Comparison of ENCODE assay signal across 15 cellular contexts in genomic region chr10:49055231-49055850, GRCh38. TPM values are rescaled to one million over a fixed set of nuclear protein-coding genes. Genes with fewer than 3 reads are reported as not detected.
"Had no signal": no experiment of that assay in that cellular context is flagged by ENCODE, and none has a peak within 500 bp of the region (broad histone marks: within the 10 kb centered on the region; RNA-seq: fewer than 3 reads in every experiment).

No MANE protein-coding gene starts in this region.

- DNase-seq: activated naive CD8-positive, alpha-beta T cell treated with anti-CD3 and anti-CD28 coated beads, Interleukin-2, amount 10 ng/mL, durations not matched to agents 7 days and 5 days; aorta; esophagus squamous epithelium; gastrocnemius medialis; heart left ventricle; midbrain; ovary; sigmoid colon; stimulated activated CD4-positive, alpha-beta T cell treated with anti-CD3 and anti-CD28 coated beads, Interleukin-1b, Interleukin-23, amount 100 ng/mL, for 48 hours; stomach; T-helper 9 cell had no signal

- H3K9me3 ChIP-seq: esophagus squamous epithelium, gastrocnemius medialis, ovary, sigmoid colon, stomach, thoracic aorta had no signal

- H3K27ac ChIP-seq: esophagus squamous epithelium, gastrocnemius medialis, ovary, sigmoid colon, stomach, thoracic aorta had no signal

- H3K36me3 ChIP-seq: esophagus squamous epithelium, gastrocnemius medialis, ovary, sigmoid colon, stomach, thoracic aorta had no signal

- H3K4me3 Mint-ChIP-seq: activated naive CD8-positive, alpha-beta T cell treated with anti-CD3 and anti-CD28 coated beads, Interleukin-2, amount 10 ng/mL, durations not matched to agents 7 days and 5 days; activated T-helper 1 cell treated with anti-CD3 and anti-CD28 coated beads, Interleukin-12 subunit alpha, Interleukin-12 subunit beta, Interleukin-2, Interleukin-4 antibody, amounts not matched to agents 30 ng/mL and 10 ng/mL and 1 ng/mL, durations not matched to agents 14 hours and 24 hours and 36 hours; neural crest cell had no signal

- H3K4me1 ChIP-seq: stomach had no signal

- H3K4me1 Mint-ChIP-seq: activated naive CD8-positive, alpha-beta T cell treated with anti-CD3 and anti-CD28 coated beads, Interleukin-2, amount 10 ng/mL, durations not matched to agents 7 days and 5 days had no signal

- H3K36me3 Mint-ChIP-seq: activated naive CD8-positive, alpha-beta T cell treated with anti-CD3 and anti-CD28 coated beads, Interleukin-2, amount 10 ng/mL, durations not matched to agents 7 days and 5 days had no signal

- H3K27ac Mint-ChIP-seq: activated naive CD8-positive, alpha-beta T cell treated with anti-CD3 and anti-CD28 coated beads, Interleukin-2, amount 10 ng/mL, durations not matched to agents 7 days and 5 days; activated T-helper 1 cell treated with anti-CD3 and anti-CD28 coated beads, Interleukin-12 subunit alpha, Interleukin-12 subunit beta, Interleukin-2, Interleukin-4 antibody, amounts not matched to agents 30 ng/mL and 10 ng/mL and 1 ng/mL, durations not matched to agents 14 hours and 24 hours and 36 hours had no signal

- H3K9me3 Mint-ChIP-seq: activated T-helper 1 cell treated with anti-CD3 and anti-CD28 coated beads, Interleukin-12 subunit alpha, Interleukin-12 subunit beta, Interleukin-2, Interleukin-4 antibody, amounts not matched to agents 30 ng/mL and 10 ng/mL and 1 ng/mL, durations not matched to agents 14 hours and 24 hours and 36 hours had no signal

- H3K27me3 ChIP-seq: esophagus squamous epithelium, gastrocnemius medialis, heart left ventricle, ovary, sigmoid colon, stomach had no signal

- H3K4me3 ChIP-seq: esophagus squamous epithelium, gastrocnemius medialis, heart left ventricle, lung, ovary, sigmoid colon, stomach, thoracic aorta had no signal

RNA-seq across cellular contexts. Expression of gene VSTM4, which starts 60.0 kb away (rescaled TPM):
- total RNA-seq: activated naive CD8-positive, alpha-beta T cell treated with anti-CD3 and anti-CD28 coated beads, Interleukin-2, amount 10 ng/mL, durations not matched to agents 7 days and 5 days had no signal
